ENCODE assay signal across 1 cellular context in genomic region chr6:26420607-26421235, GRCh38.
TF ChIP-seq lines count a peak whose summit lies in the region.

No MANE protein-coding gene starts in this region.

TF ChIP-seq in endothelial cell of umbilical vein, 7 proteins besides CTCF, POLR2A, EP300 and RAD21:
- TF ChIP-seq EZH2 (IDR thresholded peaks at IDR 0.05; ENCODE audit: borderline replicate concordance, low read depth, low read length, severe bottlenecking) (no peak), POLR2AphosphoS5 (IDR thresholded peaks at IDR 0.05; ENCODE audit: insufficient read depth, low read depth, low read length) (no peak), MYC (IDR thresholded peaks at IDR 0.05; ENCODE audit: low read depth, low read length) (no peak), JUN (IDR thresholded peaks at IDR 0.05; ENCODE audit: borderline replicate concordance, insufficient read depth, insufficient read length, low read depth) (no peak), FOS (IDR thresholded peaks at IDR 0.05; ENCODE audit: borderline replicate concordance, insufficient read depth, low read length) (no peak), MAX (IDR thresholded peaks at IDR 0.05; ENCODE audit: insufficient read depth, insufficient read length) (no peak), GATA2 (IDR thresholded peaks at IDR 0.05; ENCODE audit: insufficient read depth, insufficient read length, low read depth, low read length) (no peak)
TF ChIP-seq in endothelial cell of umbilical vein: peak in this region for 0.
